Comparison of ENCODE assay signal across 8 cellular contexts in the genomic region with DNA sequence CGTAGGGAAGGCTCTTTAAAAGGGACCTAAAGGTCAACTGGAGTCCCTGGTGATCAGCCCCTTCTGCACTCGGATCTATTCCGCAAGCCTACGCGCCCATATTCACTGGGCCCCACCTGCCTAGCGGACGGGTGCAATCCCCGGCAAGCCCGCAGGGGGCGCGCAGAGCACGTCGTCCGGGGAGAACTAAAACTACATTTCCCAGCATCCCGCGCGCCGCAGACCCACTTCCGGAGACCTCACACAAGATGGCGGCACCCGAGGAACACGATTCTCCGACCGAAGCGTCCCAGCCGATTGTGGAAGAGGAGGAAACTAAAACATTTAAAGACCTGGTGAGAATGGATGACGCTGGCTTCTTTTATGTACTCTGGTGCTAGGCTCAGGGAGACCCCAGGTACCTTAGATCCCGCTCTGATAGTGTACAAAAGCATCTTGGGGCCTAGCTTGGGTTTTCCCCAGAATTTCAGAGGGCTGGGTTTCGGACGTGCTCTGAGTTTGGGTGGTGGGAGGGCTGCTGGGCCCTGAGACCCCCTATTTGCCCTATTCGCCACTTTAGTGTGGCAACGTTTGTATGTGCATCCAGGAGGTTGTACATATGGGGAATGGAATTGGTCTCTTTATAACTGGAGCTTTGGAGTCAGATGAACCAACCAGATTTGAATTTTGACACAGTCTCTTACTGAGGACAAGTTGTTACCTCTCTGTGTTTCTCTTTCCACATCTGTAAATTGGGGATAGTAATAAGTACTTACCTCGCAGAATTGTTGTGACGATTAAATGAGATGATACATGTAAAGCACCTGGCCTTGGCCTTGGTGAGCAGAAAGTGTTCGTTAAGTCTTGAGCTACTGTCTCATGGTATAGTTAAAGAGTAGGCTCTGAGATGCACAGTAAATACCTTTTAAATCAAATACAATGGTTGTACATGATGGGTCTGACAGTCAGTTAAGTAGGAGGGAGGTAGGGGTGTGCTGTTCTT. TPM values are rescaled to one million over a fixed set of nuclear protein-coding genes. Genes with fewer than 3 reads are reported as not detected.
DNase-seq lines count a peak whose midpoint lies in the region; ATAC-seq and TF ChIP-seq lines count a peak whose summit lies in the region.

A gene (plus strand): TSS at position 227 of the 982 bp plus-strand sequence. CDS start 22 bp downstream, at position 249.

- WGBS in right lobe of liver (ENCODE audit: insufficient coverage, low coverage, low lambda C conversion rate, missing lambda C conversion rate) = under 1% methylated on average over 27 of the region's 35 CpGs

- H3K36me3 ChIP-seq in right lobe of liver = peaks cover 0 to 11% (median 0%) of the 10 kb centered on the region in 4 donors

- peak; percentile 42 to 92 (median 84) for DNase-seq in C1 segment of cervical spinal cord (lab: John Stamatoyannopoulos, UW)
- peak; percentile 64 for DNase-seq in GM19240 (ENCODE audit: insufficient read length, low spot score)
- peak; percentile 64 for DNase-seq in NCI-H748 treated with DMSO at 0.1 percent for 48 hours (lab: John Stamatoyannopoulos, UW)
- DNase-seq in activated CD4-positive, alpha-beta T cell treated with anti-CD3 and anti-CD28 coated beads, Interleukin-2, amount 50 U/mL, for 4 hours = peak; percentile 97 to 98
- peak; percentile 90 to 97 (median 95) for DNase-seq in dorsolateral prefrontal cortex
- DNase-seq in right lobe of liver = peak; percentile 95
- peak; percentile 92 to 98 for DNase-seq in stimulated activated CD4-positive, alpha-beta T cell treated with anti-CD3 and anti-CD28 coated beads, Interleukin-4, amount 100 ng/mL, for 4 hours

- TF ChIP-seq CTCF in dorsolateral prefrontal cortex (IDR thresholded peaks at IDR 0.05 in 54 of 56, conservative IDR thresholded peaks at IDR 0.05 in 2 of 56; ENCODE audit: low read depth in 1 of 56, partially characterized antibody in 56 of 56) = peak; percentile 13 to 100 (median 99)
- TF ChIP-seq CTCF in right lobe of liver (IDR thresholded peaks at IDR 0.05) = peak; percentile 94 to 97 (median 96)

- H3K4me3 ChIP-seq in dorsolateral prefrontal cortex (peak within 1 kb of the TSS; percentile 65 to 100 (median 87)), right lobe of liver (peak within 1 kb of the TSS; percentile 50 to 93 (median 66))

- peak; percentile 29 for TF ChIP-seq POLR2A in right lobe of liver (IDR thresholded peaks at IDR 0.05)

- H3K27ac ChIP-seq in dorsolateral prefrontal cortex (peak within 1 kb of the TSS in 53 of 59 donors; percentile 1 to 90 (median 67)), right lobe of liver (peak within 1 kb of the TSS; percentile 13 to 27 (median 24))

- intact Hi-C loops in dorsolateral prefrontal cortex (cut with DNase I) (loop anchor here (1.0 to 5.0 kb wide), 4 partner anchors 26 to 189 kb away; a partner anchor contains a TSS), right lobe of liver (cut with DNase I) (no loop called here)

- peak; percentile 70 for ATAC-seq in HG03460 (IDR thresholded peaks at IDR 0.05; ENCODE audit: unreplicated experiment)
- peak; percentile 99 to 100 (median 100) for ATAC-seq in right lobe of liver

- H3K27me3 ChIP-seq in dorsolateral prefrontal cortex (no peaks in the 10 kb centered on the region), right lobe of liver (no peaks in the 10 kb centered on the region)

- no peaks in the 10 kb centered on the region for H3K9me3 ChIP-seq in right lobe of liver

- H3K4me1 ChIP-seq in right lobe of liver = peaks cover 0 to 11% (median 4%) of the 10 kb centered on the region in 4 donors

RNA-seq across cellular contexts. Expression of the gene that starts here (rescaled TPM):
- total RNA-seq in dorsolateral prefrontal cortex (10 to 100 TPM; 32.0 to 55.7 (median 42.2) TPM), right lobe of liver (10 to 100 TPM; 23.8 to 30.2 (median 25.3) TPM)

Comparison
In these comparisons a context has a peak if more than half of its experiments do, and no peak if none do; other contexts are left out.
1. Peak in every context shown above with its lines: DNase-seq, ATAC-seq, H3K4me3 ChIP-seq and H3K27ac ChIP-seq.
2. intact Hi-C loops: an anchor here in dorsolateral prefrontal cortex (1.0 to 5.0 kb wide); none called in right lobe of liver.